Comparison of ENCODE assay signal across 8 cellular contexts in genomic region chr5:912356-913091, GRCh38. TPM values are rescaled to one million over a fixed set of nuclear protein-coding genes. Genes with fewer than 3 reads are reported as not detected.
DNase-seq lines count a peak whose midpoint lies in the region; ATAC-seq and TF ChIP-seq lines count a peak whose summit lies in the region.

No MANE protein-coding gene starts in this region.

- H3K4me1 Mint-ChIP-seq in glutamatergic neuron (ENCODE audit: low read depth, unreplicated experiment) = peaks cover 13% of the 10 kb centered on the region

- H3K9me3 Mint-ChIP-seq in glutamatergic neuron (ENCODE audit: unreplicated experiment) = peaks cover 2% of the 10 kb centered on the region

- TF ChIP-seq CTCF in GM12872 (IDR thresholded peaks at IDR 0.05; ENCODE audit: insufficient read depth, low read depth, low read length) = peak; percentile 27; the same call in 1 of the 3 replicates
- TF ChIP-seq CTCF in glutamatergic neuron (IDR thresholded peaks at IDR 0.05; ENCODE audit: partially characterized antibody, unreplicated experiment) = no peak

- H3K27me3 Mint-ChIP-seq in glutamatergic neuron (ENCODE audit: unreplicated experiment) = no peaks in the 10 kb centered on the region

- no peaks in the 10 kb centered on the region for H3K36me3 Mint-ChIP-seq in glutamatergic neuron (ENCODE audit: unreplicated experiment)

- no peak overlapping the region for H3K27ac Mint-ChIP-seq in glutamatergic neuron (ENCODE audit: unreplicated experiment)

- ATAC-seq in left lobe of liver = peak; percentile 40
- ATAC-seq in HG03520 (IDR thresholded peaks at IDR 0.05; ENCODE audit: unreplicated experiment) = no peak

- DNase-seq in RPMI7951 (ENCODE audit: low read depth) = peak; percentile 95
- peak; percentile 93 for DNase-seq in activated effector memory CD4-positive, alpha-beta T cell treated with anti-CD3 and anti-CD28 coated beads, Interleukin-2, amount 50 U/mL, for 16 hours
- DNase-seq in left lobe of liver (ENCODE audit: low spot score) = peak; percentile 40
- peak; percentile 83 for DNase-seq in stimulated activated CD8-positive, alpha-beta memory T cell treated with anti-CD3 and anti-CD28 coated beads, Interleukin-4, amount 100 ng/mL, for 48 hours
- no peak for DNase-seq in glutamatergic neuron
- no peak for DNase-seq in NCI-H82 treated with DMSO at 0.1 percent for 48 hours (lab: John Stamatoyannopoulos, UW; ENCODE audit: unreplicated experiment)

- H3K4me3 Mint-ChIP-seq in glutamatergic neuron (ENCODE audit: unreplicated experiment) = no peak overlapping the region

RNA-seq across cellular contexts. Expression of gene TRIP13, which starts 19.8 kb away (rescaled TPM):
- 65.0 and 80.4 TPM in 2 replicates for total RNA-seq in RPMI7951 (2014; rRNA removed; shearing (Covaris generic))
- total RNA-seq in left lobe of liver (1.0 TPM), glutamatergic neuron (ENCODE audit: unreplicated experiment) (3.9 TPM)

RNA-seq across cellular contexts. Expression of gene BRD9, which starts 19.9 kb away (rescaled TPM):
- total RNA-seq in RPMI7951 (2014; rRNA removed; shearing (Covaris generic)) = 24.0 and 27.9 TPM in 2 replicates
- 19.0 TPM for total RNA-seq in left lobe of liver
- total RNA-seq in glutamatergic neuron (ENCODE audit: unreplicated experiment) = 104 TPM

Comparison
In these comparisons a context has a peak if more than half of its experiments do, and no peak if none do; other contexts are left out.
1. DNase-seq: peak in RPMI7951 (single experiment), activated effector memory CD4-positive, alpha-beta T cell treated with anti-CD3 and anti-CD28 coated beads, Interleukin-2, amount 50 U/mL, for 16 hours (single experiment), left lobe of liver (single experiment) and stimulated activated CD8-positive, alpha-beta memory T cell treated with anti-CD3 and anti-CD28 coated beads, Interleukin-4, amount 100 ng/mL, for 48 hours (single experiment); none in glutamatergic neuron (single experiment) and NCI-H82 treated with DMSO at 0.1 percent for 48 hours (single experiment).
2. RNA of gene TRIP13, which starts 19.8 kb away (total RNA-seq): 65.0 to 80.4 TPM in RPMI7951; 3.9 TPM in glutamatergic neuron (single experiment) and 1.0 TPM in left lobe of liver (single experiment); every median in the first group is over 10 times any median in the second.